ENCODE assay signal across 5 cellular contexts in genomic region chr7:144768633-144769032, GRCh38.
"Had no signal": no experiment of that assay in that cellular context is flagged by ENCODE, and none has a peak within 500 bp of the region (broad histone marks: within the 10 kb centered on the region; RNA-seq: fewer than 3 reads in every experiment).

No MANE protein-coding gene starts in this region.

- DNase-seq: H9, HCEC 1CT, IMR-90 had no signal

- ATAC-seq: GM23338, K562 had no signal
